In the genomic region with DNA sequence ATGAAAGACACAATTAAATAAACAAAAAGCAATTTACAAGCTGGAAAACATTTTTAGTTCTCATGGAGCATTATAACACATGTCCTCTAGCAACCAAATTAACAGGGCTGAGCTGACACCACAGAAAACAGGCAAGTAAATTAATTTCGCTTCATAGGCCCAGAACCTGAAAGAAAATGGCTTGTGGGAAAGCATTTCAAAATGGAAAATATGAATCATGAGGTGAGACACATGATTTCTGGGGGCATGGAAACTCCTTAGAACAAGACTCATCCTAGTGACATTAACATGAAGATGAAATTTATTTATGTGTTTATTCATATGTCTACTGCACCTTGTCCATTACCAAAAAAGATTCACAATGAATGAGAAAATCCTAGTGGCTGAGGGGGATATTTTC, we compare ENCODE assay signal across 19 cellular contexts. TPM values are rescaled to one million over a fixed set of nuclear protein-coding genes. Genes with fewer than 3 reads are reported as not detected.
DNase-seq lines count a peak whose midpoint lies in the region; ATAC-seq and TF ChIP-seq lines count a peak whose summit lies in the region.
"Had no signal": no experiment of that assay in that cellular context is flagged by ENCODE, and none has a peak within 500 bp of the region (broad histone marks: within the 10 kb centered on the region; RNA-seq: fewer than 3 reads in every experiment).

No MANE protein-coding gene starts in this region.

- DNase-seq in activated CD8-positive, alpha-beta T cell treated with anti-CD3 and anti-CD28 coated beads for 36 hours, result no peak
- DNase-seq in activated CD8-positive, alpha-beta T cell treated with anti-CD3 and anti-CD28 coated beads, Interleukin-2, amount 10 ng/mL, durations not matched to agents 7 days and 5 days, result no peak
- DNase-seq in activated naive CD8-positive, alpha-beta T cell treated with anti-CD3 and anti-CD28 coated beads for 36 hours, result no peak
- DNase-seq in choroid plexus epithelial cell (ENCODE audit: low read depth), result peak; percentile 26
- DNase-seq in stimulated activated naive CD8-positive, alpha-beta T cell treated with anti-CD3 and anti-CD28 coated beads, Interleukin-15, amount 100 ng/mL, for 72 hours, result no peak
- DNase-seq in DMS153 treated with DMSO at 0.1 percent for 48 hours (lab: John Stamatoyannopoulos, UW; ENCODE audit: unreplicated experiment), result no peak
- DNase-seq: Calu3, DND-41, Karpas-422, MV-4-11, NCI-H1105, NCI-H1436 treated with DMSO at 0.1 percent for 48 hours, NCI-H187 treated with DMSO at 0.1 percent for 48 hours, NCI-H446, NCI-H524 treated with DMSO at 0.1 percent for 48 hours, NCI-H774 had no signal

- peaks cover 4% of the 10 kb centered on the region for H3K27me3 Mint-ChIP-seq in activated CD8-positive, alpha-beta T cell treated with anti-CD3 and anti-CD28 coated beads for 36 hours
- peaks cover 2% of the 10 kb centered on the region for H3K27me3 Mint-ChIP-seq in activated CD8-positive, alpha-beta T cell treated with anti-CD3 and anti-CD28 coated beads, Interleukin-2, amount 10 ng/mL, durations not matched to agents 7 days and 5 days (ENCODE audit: low read depth)
- no peaks in the 10 kb centered on the region for H3K27me3 Mint-ChIP-seq in activated naive CD8-positive, alpha-beta T cell
- peaks cover 21% of the 10 kb centered on the region for H3K27me3 Mint-ChIP-seq in activated naive CD8-positive, alpha-beta T cell treated with anti-CD3 and anti-CD28 coated beads for 36 hours
- H3K27me3 Mint-ChIP-seq in stimulated activated naive CD8-positive, alpha-beta T cell treated with anti-CD3 and anti-CD28 coated beads, Interleukin-15, amount 100 ng/mL, for 72 hours, result peaks cover 24% of the 10 kb centered on the region

- no peak overlapping the region for H3K4me3 ChIP-seq in choroid plexus epithelial cell (ENCODE audit: low read depth, low read length)

- no peaks in the 10 kb centered on the region for H3K9me3 Mint-ChIP-seq in activated CD8-positive, alpha-beta T cell treated with anti-CD3 and anti-CD28 coated beads for 36 hours
- H3K9me3 Mint-ChIP-seq in activated CD8-positive, alpha-beta T cell treated with anti-CD3 and anti-CD28 coated beads, Interleukin-2, amount 10 ng/mL, durations not matched to agents 7 days and 5 days (ENCODE audit: insufficient read depth), result no peaks in the 10 kb centered on the region
- H3K9me3 Mint-ChIP-seq in activated naive CD8-positive, alpha-beta T cell (ENCODE audit: low read depth), result no peaks in the 10 kb centered on the region
- no peaks in the 10 kb centered on the region for H3K9me3 Mint-ChIP-seq in activated naive CD8-positive, alpha-beta T cell treated with anti-CD3 and anti-CD28 coated beads for 36 hours
- H3K9me3 Mint-ChIP-seq in stimulated activated naive CD8-positive, alpha-beta T cell treated with anti-CD3 and anti-CD28 coated beads, Interleukin-15, amount 100 ng/mL, for 72 hours, result no peaks in the 10 kb centered on the region

- CTCF ChIA-PET in activated CD8-positive, alpha-beta T cell treated with anti-CD3 and anti-CD28 coated beads for 36 hours (lab: Charles Lee), result interaction anchor here (2.6 kb wide), 1 partner anchor 17 kb away, joined by 7 read pairs; no protein-coding TSS in a partner anchor
- CTCF ChIA-PET in activated CD8-positive, alpha-beta T cell treated with anti-CD3 and anti-CD28 coated beads, Interleukin-2, amount 10 ng/mL, durations not matched to agents 7 days and 5 days (lab: Charles Lee), result no interaction called here

- H3K27ac Mint-ChIP-seq in activated CD8-positive, alpha-beta T cell treated with anti-CD3 and anti-CD28 coated beads for 36 hours, result peak overlapping the region; percentile 34
- no peak overlapping the region for H3K27ac Mint-ChIP-seq in activated CD8-positive, alpha-beta T cell treated with anti-CD3 and anti-CD28 coated beads, Interleukin-2, amount 10 ng/mL, durations not matched to agents 7 days and 5 days
- peak overlapping the region; percentile 72 for H3K27ac Mint-ChIP-seq in activated naive CD8-positive, alpha-beta T cell
- H3K27ac Mint-ChIP-seq in activated naive CD8-positive, alpha-beta T cell treated with anti-CD3 and anti-CD28 coated beads for 36 hours, result no peak overlapping the region
- peak overlapping the region; percentile 12 to 13 for H3K27ac Mint-ChIP-seq in stimulated activated naive CD8-positive, alpha-beta T cell treated with anti-CD3 and anti-CD28 coated beads, Interleukin-15, amount 100 ng/mL, for 72 hours

- H3K36me3 Mint-ChIP-seq in activated CD8-positive, alpha-beta T cell treated with anti-CD3 and anti-CD28 coated beads for 36 hours (ENCODE audit: low read depth), result no peaks in the 10 kb centered on the region
- no peaks in the 10 kb centered on the region for H3K36me3 Mint-ChIP-seq in activated CD8-positive, alpha-beta T cell treated with anti-CD3 and anti-CD28 coated beads, Interleukin-2, amount 10 ng/mL, durations not matched to agents 7 days and 5 days (ENCODE audit: low read depth)
- H3K36me3 Mint-ChIP-seq in activated naive CD8-positive, alpha-beta T cell, result no peaks in the 10 kb centered on the region
- H3K36me3 Mint-ChIP-seq in activated naive CD8-positive, alpha-beta T cell treated with anti-CD3 and anti-CD28 coated beads for 36 hours, result no peaks in the 10 kb centered on the region

- no peak overlapping the region for H3K4me3 Mint-ChIP-seq in activated CD8-positive, alpha-beta T cell treated with anti-CD3 and anti-CD28 coated beads for 36 hours
- no peak overlapping the region for H3K4me3 Mint-ChIP-seq in activated CD8-positive, alpha-beta T cell treated with anti-CD3 and anti-CD28 coated beads, Interleukin-2, amount 10 ng/mL, durations not matched to agents 7 days and 5 days
- peak overlapping the region; percentile 5 for H3K4me3 Mint-ChIP-seq in activated naive CD8-positive, alpha-beta T cell
- H3K4me3 Mint-ChIP-seq in activated naive CD8-positive, alpha-beta T cell treated with anti-CD3 and anti-CD28 coated beads for 36 hours, result no peak overlapping the region
- H3K4me3 Mint-ChIP-seq in stimulated activated naive CD8-positive, alpha-beta T cell treated with anti-CD3 and anti-CD28 coated beads, Interleukin-15, amount 100 ng/mL, for 72 hours, result peak overlapping the region in 1 of 2 donors; percentile 1

- intact Hi-C loops in activated CD8-positive, alpha-beta T cell treated with anti-CD3 and anti-CD28 coated beads for 36 hours (cut with micrococcal nuclease), result loop anchor here (5.0 kb wide), 1 partner anchor 34 kb away; no protein-coding TSS in a partner anchor

- no peak for TF ChIP-seq CTCF in activated CD8-positive, alpha-beta T cell treated with anti-CD3 and anti-CD28 coated beads for 36 hours (IDR thresholded peaks at IDR 0.05)
- no peak for TF ChIP-seq CTCF in choroid plexus epithelial cell (conservative IDR thresholded peaks at IDR 0.05; ENCODE audit: low read depth, low read length)

- POLR2A ChIA-PET in activated CD8-positive, alpha-beta T cell treated with anti-CD3 and anti-CD28 coated beads for 36 hours (lab: Charles Lee), result interaction anchor here (0.5 kb wide), 1 partner anchor 13 kb away, joined by 3 read pairs; no protein-coding TSS in a partner anchor
- POLR2A ChIA-PET in activated CD8-positive, alpha-beta T cell treated with anti-CD3 and anti-CD28 coated beads, Interleukin-2, amount 10 ng/mL, durations not matched to agents 7 days and 5 days (lab: Charles Lee), result no interaction called here

- peaks cover 17% of the 10 kb centered on the region for H3K4me1 Mint-ChIP-seq in activated CD8-positive, alpha-beta T cell treated with anti-CD3 and anti-CD28 coated beads for 36 hours (ENCODE audit: low read depth)
- H3K4me1 Mint-ChIP-seq in activated CD8-positive, alpha-beta T cell treated with anti-CD3 and anti-CD28 coated beads, Interleukin-2, amount 10 ng/mL, durations not matched to agents 7 days and 5 days (ENCODE audit: low read depth), result no peaks in the 10 kb centered on the region
- peaks cover 18% of the 10 kb centered on the region for H3K4me1 Mint-ChIP-seq in activated naive CD8-positive, alpha-beta T cell (ENCODE audit: low read depth)
- H3K4me1 Mint-ChIP-seq in activated naive CD8-positive, alpha-beta T cell treated with anti-CD3 and anti-CD28 coated beads for 36 hours, result peaks cover 13% of the 10 kb centered on the region
- H3K4me1 Mint-ChIP-seq in stimulated activated naive CD8-positive, alpha-beta T cell treated with anti-CD3 and anti-CD28 coated beads, Interleukin-15, amount 100 ng/mL, for 72 hours, result peaks cover 35% of the 10 kb centered on the region

- peak; percentile 54 for ATAC-seq in activated CD8-positive, alpha-beta T cell treated with anti-CD3 and anti-CD28 coated beads for 36 hours
- no peak for ATAC-seq in activated CD8-positive, alpha-beta T cell treated with anti-CD3 and anti-CD28 coated beads, Interleukin-2, amount 10 ng/mL, durations not matched to agents 7 days and 5 days
- ATAC-seq in stimulated activated naive CD8-positive, alpha-beta T cell treated with anti-CD3 and anti-CD28 coated beads, Interleukin-15, amount 100 ng/mL, for 72 hours, result peak; percentile 63
- ATAC-seq in HG02678 (IDR thresholded peaks at IDR 0.05; ENCODE audit: unreplicated experiment), result no peak
- ATAC-seq: HepG2 had no signal

RNA-seq across cellular contexts. Expression of gene RNF152, which starts 25.1 kb away (rescaled TPM):
- total RNA-seq in activated CD8-positive, alpha-beta T cell treated with anti-CD3 and anti-CD28 coated beads for 36 hours, result under 1 TPM; 0.16 to 0.18 TPM
- total RNA-seq in activated CD8-positive, alpha-beta T cell treated with anti-CD3 and anti-CD28 coated beads, Interleukin-2, amount 10 ng/mL, durations not matched to agents 7 days and 5 days, result not detected
- under 1 TPM; 0.10 to 0.42 TPM for total RNA-seq in activated naive CD8-positive, alpha-beta T cell treated with anti-CD3 and anti-CD28 coated beads for 36 hours
- total RNA-seq: HepG2 had no signal

Comparison
In these comparisons a context has a peak if more than half of its experiments do, and no peak if none do; other contexts are left out.
1. ATAC-seq: peak in activated CD8-positive, alpha-beta T cell treated with anti-CD3 and anti-CD28 coated beads for 36 hours (single experiment) and stimulated activated naive CD8-positive, alpha-beta T cell treated with anti-CD3 and anti-CD28 coated beads, Interleukin-15, amount 100 ng/mL, for 72 hours (single experiment); none in activated CD8-positive, alpha-beta T cell treated with anti-CD3 and anti-CD28 coated beads, Interleukin-2, amount 10 ng/mL, durations not matched to agents 7 days and 5 days (single experiment) and HG02678 (single experiment).
2. H3K27ac Mint-ChIP-seq: peak in activated CD8-positive, alpha-beta T cell treated with anti-CD3 and anti-CD28 coated beads for 36 hours (single experiment), activated naive CD8-positive, alpha-beta T cell (single experiment) and stimulated activated naive CD8-positive, alpha-beta T cell treated with anti-CD3 and anti-CD28 coated beads, Interleukin-15, amount 100 ng/mL, for 72 hours (2 of 2); none in activated CD8-positive, alpha-beta T cell treated with anti-CD3 and anti-CD28 coated beads, Interleukin-2, amount 10 ng/mL, durations not matched to agents 7 days and 5 days (single experiment) and activated naive CD8-positive, alpha-beta T cell treated with anti-CD3 and anti-CD28 coated beads for 36 hours (single experiment).